Comparison of ENCODE assay signal across 21 cellular contexts in the genomic region with DNA sequence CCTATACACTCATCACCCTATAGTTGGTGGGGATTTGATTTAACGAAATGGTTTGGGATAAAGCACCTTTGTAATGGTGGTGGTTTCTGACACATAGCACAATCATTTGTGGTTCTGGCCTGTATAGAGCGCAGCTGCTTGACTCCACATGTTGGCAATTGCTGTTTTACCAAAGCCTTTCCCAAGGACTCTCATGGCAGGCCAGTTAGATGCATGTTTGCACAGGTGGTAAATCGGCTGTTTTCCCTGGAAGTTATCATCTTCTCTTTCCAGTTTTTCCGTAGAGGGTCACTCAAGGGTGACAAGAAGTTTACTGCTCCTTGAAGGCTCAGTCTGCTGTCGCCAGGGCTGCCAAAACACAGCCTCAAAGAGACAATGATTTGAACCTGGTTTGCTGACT. TPM values are rescaled to one million over a fixed set of nuclear protein-coding genes. Genes with fewer than 3 reads are reported as not detected.
DNase-seq lines count a peak whose midpoint lies in the region; TF ChIP-seq lines count a peak whose summit lies in the region.
"Had no signal": no experiment of that assay in that cellular context is flagged by ENCODE, and none has a peak within 500 bp of the region (broad histone marks: within the 10 kb centered on the region; RNA-seq: fewer than 3 reads in every experiment).

No MANE protein-coding gene starts in this region.

- no peaks in the 10 kb centered on the region for H3K36me3 ChIP-seq in osteoblast (ENCODE audit: insufficient read depth, low read length)
- H3K36me3 ChIP-seq: gastroesophageal sphincter, thoracic aorta had no signal

- H4K20me1 ChIP-seq in osteoblast (ENCODE audit: insufficient read depth, low read length): no peaks in the 10 kb centered on the region

- TF ChIP-seq CTCF in epithelial cell of esophagus (IDR thresholded peaks at IDR 0.05; ENCODE audit: insufficient read depth, low read depth, low read length, missing control alignments) (no peak), osteoblast (IDR thresholded peaks at IDR 0.05; ENCODE audit: extremely low read depth, low read depth, low read length) (no peak)

- peak overlapping the region; percentile 16 for H2AFZ ChIP-seq in osteoblast (ENCODE audit: low read length)

- H3K9me3 ChIP-seq in osteoblast (ENCODE audit: low read depth, low read length): no peaks in the 10 kb centered on the region
- H3K9me3 ChIP-seq: gastroesophageal sphincter, psoas muscle, thoracic aorta had no signal

- no peaks in the 10 kb centered on the region for H3K79me2 ChIP-seq in osteoblast (ENCODE audit: insufficient read depth, low read length)

- no peak overlapping the region for H3K27ac ChIP-seq in osteoblast (ENCODE audit: low read depth, low read length)
- H3K27ac ChIP-seq: gastroesophageal sphincter, psoas muscle, thoracic aorta had no signal

- no peaks in the 10 kb centered on the region for H3K27me3 ChIP-seq in osteoblast (ENCODE audit: insufficient read depth, low read length)
- H3K27me3 ChIP-seq: gastroesophageal sphincter had no signal

- H3K4me1 ChIP-seq in osteoblast (ENCODE audit: insufficient read depth, low read length): peaks cover 10% of the 10 kb centered on the region

- H3K4me2 ChIP-seq in osteoblast (ENCODE audit: insufficient read depth, low read length): no peak overlapping the region

- H3K4me3 ChIP-seq in epithelial cell of esophagus (ENCODE audit: low read length): no peak overlapping the region
- no peak overlapping the region for H3K4me3 ChIP-seq in osteoblast (ENCODE audit: insufficient read depth, low read length)
- H3K4me3 ChIP-seq: gastroesophageal sphincter, psoas muscle, skin epidermis, thoracic aorta had no signal

- peak; percentile 23 for DNase-seq in NCI-H2029 (lab: John Stamatoyannopoulos, UW)
- DNase-seq in NCI-H2029 treated with DMSO at 0.1 percent for 48 hours (lab: John Stamatoyannopoulos, UW): no peak
- DNase-seq in NCI-H69 (lab: John Stamatoyannopoulos, UW): peak; percentile 70
- DNase-seq in epithelial cell of esophagus (ENCODE audit: low read depth): peak; percentile 77
- no peak for DNase-seq in osteoblast (ENCODE audit: insufficient read length, low spot score, missing footprints)
- no peak for DNase-seq in NCI-H1694 treated with DMSO at 0.1 percent for 48 hours (lab: John Stamatoyannopoulos, UW)
- no peak for DNase-seq in EL
- DNase-seq in kidney tubule cell (ENCODE audit: low spot score): no peak
- DNase-seq: activated effector memory CD4-positive, alpha-beta T cell treated with anti-CD3 and anti-CD28 coated beads, Interleukin-2, amount 50 U/mL, for 16 hours; central memory CD4-positive, alpha-beta T cell; NCI-H2107; NCI-H748 treated with DMSO at 0.1 percent for 48 hours; PC-3; psoas muscle; stimulated activated naive CD4-positive, alpha-beta T cell had no signal

RNA-seq across cellular contexts. Expression of a gene that starts 17.1 kb away (rescaled TPM):
- 25.7 and 36.2 TPM in 2 replicates for total RNA-seq in osteoblast

RNA-seq across cellular contexts. Expression of a gene that starts 56.0 kb away (rescaled TPM):
- not detected in 2 replicates for total RNA-seq in osteoblast
- total RNA-seq: epithelial cell of proximal tubule; gastroesophageal sphincter; natural killer cell treated with Interleukin-12 subunit alpha and Interleukin-12 subunit beta and Interleukin-15 and Interleukin-18, amount 100 ng/mL, for 72 hours; PC-3; psoas muscle; T-helper 2 cell treated with Interferon-gamma antibody and Interleukin-4, amounts not matched to agents 100 ng/mL and 5 ng/mL, for 36 hours; thoracic aorta had no signal

Comparison
In these comparisons a context has a peak if more than half of its experiments do, and no peak if none do; other contexts are left out.
1. DNase-seq: peak in NCI-H2029 (single experiment), NCI-H69 (single experiment) and epithelial cell of esophagus (single experiment); none in NCI-H2029 treated with DMSO at 0.1 percent for 48 hours (single experiment), osteoblast (single experiment), NCI-H1694 treated with DMSO at 0.1 percent for 48 hours (single experiment), EL (single experiment) and kidney tubule cell (single experiment).